In the genomic region with DNA sequence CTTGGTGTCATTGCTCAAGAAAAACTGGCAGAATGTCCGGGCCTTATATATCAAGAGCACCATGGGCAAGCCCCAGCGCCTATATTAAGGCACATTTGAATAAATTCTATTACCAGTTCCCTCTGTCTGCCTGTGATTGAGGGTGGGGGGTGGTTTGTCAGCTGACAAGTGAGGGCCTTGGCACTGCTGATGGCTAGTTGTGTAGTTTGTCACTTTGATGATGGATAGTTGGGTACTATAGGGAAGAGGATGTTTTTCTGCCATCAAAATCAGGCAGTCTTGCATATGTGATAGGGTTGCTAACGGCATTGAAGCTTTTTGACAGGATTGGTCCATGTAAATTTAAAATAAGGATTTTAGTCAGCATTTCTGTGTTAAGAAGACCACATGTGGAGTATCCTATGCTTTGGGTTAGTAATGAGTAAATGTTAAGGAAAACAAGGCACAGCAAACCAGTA, we compare ENCODE assay signal across 10 cellular contexts. TPM values are rescaled to one million over a fixed set of nuclear protein-coding genes. Genes with fewer than 3 reads are reported as not detected.
DNase-seq lines count a peak whose midpoint lies in the region; ATAC-seq, FAIRE-seq and TF ChIP-seq lines count a peak whose summit lies in the region.
"Had no signal": no experiment of that assay in that cellular context is flagged by ENCODE, and none has a peak within 500 bp of the region (broad histone marks: within the 10 kb centered on the region; RNA-seq: fewer than 3 reads in every experiment).

No MANE protein-coding gene starts in this region.

- TF ChIP-seq POLR2A in K562 (conservative IDR thresholded peaks at IDR 0.05), result no peak

- POLR2A ChIA-PET in CD4-positive, alpha-beta T cell (lab: Charles Lee), result interaction anchor here (0.6 to 1.6 kb wide), 7 partner anchors 27 to 1069 kb away, joined by 3 to 4 read pairs (median 3); no protein-coding TSS in a partner anchor
- POLR2A ChIA-PET in K562 (lab: Yijun Ruan, JAX), result interaction anchor here (0.6 to 7.6 kb wide), 14 partner anchors 12 to 266 kb away, joined by 3 to 167 read pairs (median 6); partner anchors contain the start of genes ARMC12, DEF6 and TEAD3
- POLR2A ChIA-PET in naive thymus-derived CD4-positive, alpha-beta T cell (lab: Charles Lee), result interaction anchor here (0.6 to 3.5 kb wide), 6 partner anchors 12 to 264 kb away, joined by 3 to 19 read pairs (median 4); partner anchors contain the start of gene DEF6

- no peak for ATAC-seq in CD4-positive, alpha-beta T cell (ENCODE audit: poor library complexity)
- ATAC-seq in K562 (no peak), HG02642 (IDR thresholded peaks at IDR 0.05; ENCODE audit: poor library complexity, unreplicated experiment) (no peak), GM18519 (IDR thresholded peaks at IDR 0.05; ENCODE audit: low FRiP score, unreplicated experiment) (no peak)
- ATAC-seq in naive thymus-derived CD4-positive, alpha-beta T cell, result no peak

- no peak for DNase-seq in CD4-positive, alpha-beta T cell
- DNase-seq in K562 (ENCODE audit: extremely low read depth in 1 of 4, low spot score in 3 of 4) (no peak), dermis blood vessel endothelial cell (no peak), ecto neural progenitor cell (ENCODE audit: low spot score) (no peak)
- DNase-seq in naive thymus-derived CD4-positive, alpha-beta T cell, result no peak
- DNase-seq: effector CD4-positive, alpha-beta T cell had no signal

- no peak for TF ChIP-seq CTCF in CD4-positive, alpha-beta T cell (IDR thresholded peaks at IDR 0.05)
- TF ChIP-seq CTCF in KMS-11 (conservative IDR thresholded peaks at IDR 0.05; ENCODE audit: low read depth, low read length) (no peak), K562 (IDR thresholded peaks at IDR 0.05 in 2 of 3, conservative IDR thresholded peaks at IDR 0.05 in 1 of 3; ENCODE audit: insufficient read depth in 2 of 3, low read depth in 1 of 3, low read length in 3 of 3) (no peak)

- no TSS peak for BruUV-seq in K562 (replicated peaks; lab: Mats Ljungman, UMichigan)

- in situ Hi-C loops in K562 (cut with MboI), result no loop called here

- H3K36me3 Mint-ChIP-seq in CD4-positive, alpha-beta T cell (ENCODE audit: low read depth), result peaks cover 51% of the 10 kb centered on the region
- H3K36me3 Mint-ChIP-seq in naive thymus-derived CD4-positive, alpha-beta T cell, result peaks cover 9 to 27% (median 15%) of the 10 kb centered on the region in 5 donors

- TF ChIP-seq EP300 in K562 (IDR thresholded peaks at IDR 0.05; ENCODE audit: low read length), result no peak

- peaks cover 33% of the 10 kb centered on the region for H4K20me1 ChIP-seq in KMS-11 (ENCODE audit: insufficient read depth)
- peaks cover 37% of the 10 kb centered on the region for H4K20me1 ChIP-seq in K562 (replicated peaks; ENCODE audit: control insufficient read depth, insufficient read depth, low read length)

- H3K9ac ChIP-seq in KMS-11 (peak overlapping the region; percentile 100; the same call in 1 of the 2 replicates), K562 (ENCODE audit: insufficient read depth in 1 of 2, low read depth in 2 of 2, low read length in 2 of 2) (peak overlapping the region; percentile 99 to 100; a peak in 3 of 4 replicates)

- 16% methylated on average over 3 of the region's 3 CpGs for WGBS in K562 (ENCODE audit: insufficient coverage, low coverage, missing lambda C conversion rate)

- no peaks in the 10 kb centered on the region for H3K27me3 Mint-ChIP-seq in CD4-positive, alpha-beta T cell
- no peaks in the 10 kb centered on the region for H3K27me3 Mint-ChIP-seq in naive thymus-derived CD4-positive, alpha-beta T cell

- H3K4me2 ChIP-seq in KMS-11 (peak overlapping the region; percentile 65), K562 (ENCODE audit: insufficient read depth, low read length) (peak overlapping the region; percentile 100)

- peaks cover 24% of the 10 kb centered on the region for H3K4me1 ChIP-seq in KMS-11 (ENCODE audit: low read depth, poor library complexity, severe bottlenecking)
- H3K4me1 ChIP-seq in K562 (replicated peaks in 1 of 2; ENCODE audit: control insufficient read depth in 2 of 2, insufficient read depth in 2 of 2, low read length in 2 of 2), result peaks cover 23 to 32% of the 10 kb centered on the region in 2 experiments; a peak in 4 of 5 replicates
- peaks cover 11 to 27% of the 10 kb centered on the region in 2 donors for H3K4me1 ChIP-seq in naive thymus-derived CD4-positive, alpha-beta T cell (ENCODE audit: control insufficient read depth in 2 of 2, insufficient read depth in 2 of 2, low read length in 2 of 2)

- peaks cover 42% of the 10 kb centered on the region for H3K4me1 Mint-ChIP-seq in CD4-positive, alpha-beta T cell (ENCODE audit: low read depth)
- peaks cover 25 to 56% (median 35%) of the 10 kb centered on the region in 7 donors for H3K4me1 Mint-ChIP-seq in naive thymus-derived CD4-positive, alpha-beta T cell

- H3K36me3 ChIP-seq in KMS-11 (ENCODE audit: insufficient read depth) (peaks cover 30% of the 10 kb centered on the region), K562 (ENCODE audit: control insufficient read depth, insufficient read depth, low read length) (peaks cover 72% of the 10 kb centered on the region)
- peaks cover 9 to 41% (median 19%) of the 10 kb centered on the region in 3 experiments for H3K36me3 ChIP-seq in naive thymus-derived CD4-positive, alpha-beta T cell (ENCODE audit: control insufficient read depth in 2 of 3, insufficient read depth in 3 of 3, low read length in 3 of 3)

- TF ChIP-seq RAD21 in K562 (CRISPR knock-in tag; conservative IDR thresholded peaks at IDR 0.05 in 1 of 2, IDR thresholded peaks at IDR 0.05 in 1 of 2), result no peak

- H3K4me3 ChIP-seq in KMS-11 (IDR thresholded peaks at IDR 0.05; ENCODE audit: insufficient read depth, low read depth, low read length) (no peak overlapping the region), K562 (peak overlapping the region; percentile 91)
- no peak overlapping the region for H3K4me3 ChIP-seq in naive thymus-derived CD4-positive, alpha-beta T cell (ENCODE audit: low read length)

- H3K9me3 Mint-ChIP-seq in CD4-positive, alpha-beta T cell, result no peaks in the 10 kb centered on the region
- peaks cover 0 to 2% (median 0%) of the 10 kb centered on the region in 11 donors for H3K9me3 Mint-ChIP-seq in naive thymus-derived CD4-positive, alpha-beta T cell

- no peaks in the 10 kb centered on the region for H3K9me3 ChIP-seq in CD4-positive, alpha-beta T cell (ENCODE audit: control insufficient read depth, low read length)
- 0 out of 2 replicates have a peak, but pooled peaks cover 1% of the 10 kb centered on the region for H3K9me3 ChIP-seq in K562 (replicated peaks; ENCODE audit: control insufficient read depth, insufficient read depth, low read depth, low read length)
- no peaks in the 10 kb centered on the region for H3K9me3 ChIP-seq in naive thymus-derived CD4-positive, alpha-beta T cell (ENCODE audit: control insufficient read depth in 2 of 3, low read length in 3 of 3)

- no peak overlapping the region for H3K27ac ChIP-seq in CD4-positive, alpha-beta T cell (ENCODE audit: low read depth, low read length)
- peak overlapping the region; percentile 42; the same call in 1 of the 2 replicates for H3K27ac ChIP-seq in KMS-11
- peak overlapping the region; percentile 47; the same call in 2 of the 3 replicates for H3K27ac ChIP-seq in K562 (ENCODE audit: extremely low read depth, low read depth, low read length)
- peak overlapping the region; percentile 83 for H3K27ac ChIP-seq in naive thymus-derived CD4-positive, alpha-beta T cell (ENCODE audit: low read depth, low read length)

- H3K79me2 ChIP-seq in KMS-11 (ENCODE audit: insufficient read depth, low read depth), result peaks cover 33% of the 10 kb centered on the region
- H3K79me2 ChIP-seq in K562 (ENCODE audit: control insufficient read depth, insufficient read depth, low read length), result peaks cover 44% of the 10 kb centered on the region

- H2AFZ ChIP-seq in KMS-11 (ENCODE audit: low read depth) (no peak overlapping the region), K562 (ENCODE audit: low read depth, low read length) (no peak overlapping the region)

- CTCF ChIA-PET in CD4-positive, alpha-beta T cell (lab: Charles Lee), result interaction anchor here (0.5 to 1.3 kb wide), 2 partner anchors 21 to 129 kb away, joined by 4 read pairs; no protein-coding TSS in a partner anchor
- CTCF ChIA-PET in K562 (lab: Yijun Ruan, JAX; ENCODE audit: low intra/inter-chr PET ratio), result no interaction called here
- CTCF ChIA-PET in naive thymus-derived CD4-positive, alpha-beta T cell (lab: Charles Lee), result interaction anchor here (0.6 to 1.2 kb wide), 3 partner anchors 12 to 122 kb away, joined by 4 to 7 read pairs (median 4); no protein-coding TSS in a partner anchor

- intact Hi-C loops in CD4-positive, alpha-beta T cell (cut with DNase I, micrococcal nuclease), result loop anchor here in 1 of 2 experiments (5.0 kb wide), 1 partner anchor 267 kb away; the partner anchor contains the start of gene ARMC12
- intact Hi-C loops in K562 (cut with micrococcal nuclease), result no loop called here
- intact Hi-C loops in naive thymus-derived CD4-positive, alpha-beta T cell (cut with micrococcal nuclease), result no loop called here

- H3K27ac Mint-ChIP-seq in CD4-positive, alpha-beta T cell, result peak overlapping the region; percentile 100
- peak overlapping the region; percentile 78 to 100 (median 99) for H3K27ac Mint-ChIP-seq in naive thymus-derived CD4-positive, alpha-beta T cell

- H3K27me3 ChIP-seq in CD4-positive, alpha-beta T cell (ENCODE audit: control insufficient read depth, insufficient read depth, low read length), result no peaks in the 10 kb centered on the region
- H3K27me3 ChIP-seq in KMS-11 (ENCODE audit: insufficient read depth, low read depth) (no peaks in the 10 kb centered on the region; the same call in 1 of the 2 replicates), K562 (ENCODE audit: control insufficient read depth in 2 of 2, insufficient read depth in 2 of 2, low read length in 2 of 2) (no peaks in the 10 kb centered on the region; a peak in 1 of 5 replicates)
- H3K27me3 ChIP-seq in naive thymus-derived CD4-positive, alpha-beta T cell (ENCODE audit: control insufficient read depth in 2 of 2, insufficient read depth in 2 of 2, low read length in 2 of 2), result no peaks in the 10 kb centered on the region

- no peaks in the 10 kb centered on the region for H3K9me1 ChIP-seq in K562 (ENCODE audit: control insufficient read depth, insufficient read depth, low read length)

- no peak for FAIRE-seq in K562 (lab: Jason Lieb, UNC)

- H3K4me3 Mint-ChIP-seq in CD4-positive, alpha-beta T cell, result peak overlapping the region; percentile 99
- peak overlapping the region; percentile 85 to 99 (median 98) for H3K4me3 Mint-ChIP-seq in naive thymus-derived CD4-positive, alpha-beta T cell

RNA-seq across cellular contexts. Expression of gene RPL10A, which starts 2.5 kb away (rescaled TPM):
- 1,000 to 10,000 TPM; 2,453 to 2,464 TPM for total RNA-seq in CD4-positive, alpha-beta T cell
- 362 and 601 TPM in 2 replicates for total RNA-seq in K562 (2011; cell fraction: chromatin; rRNA removed; ENCODE audit: low replicate concordance)
- 935 and 968 TPM in 2 replicates for total RNA-seq in K562 (2011; cell fraction: nucleolus; rRNA removed)
- 800 and 1,320 TPM in 2 replicates for total RNA-seq in K562 (2011; cell fraction: nucleoplasm; rRNA removed)
- 2,223 and 2,318 TPM in 2 replicates for total RNA-seq in K562 (2014; rRNA removed)
- total RNA-seq in K562 (2014; rRNA removed; fragmentation: Illumina TruSeq; extraction: Trizol), result 1,978 and 2,020 TPM in 2 replicates
- total RNA-seq in K562 (2015; rRNA removed; fragmentation: Illumina TruSeq; extraction: Trizol), result 1,939 and 1,940 TPM in 2 replicates
- total RNA-seq in K562 (2021), result 1,856 and 1,978 TPM in 2 replicates
- 3,124 and 3,130 TPM in 2 replicates for polyA plus RNA-seq in K562 (2011; rRNA removed)
- polyA plus RNA-seq in K562 (2011; cell fraction: cytosol; rRNA removed), result 2,866 and 3,308 TPM in 2 replicates
- polyA plus RNA-seq in K562 (2011; cell fraction: nucleus; rRNA removed), result 2,021 and 2,231 TPM in 2 replicates
- polyA plus RNA-seq in K562 (2012), result 2,102 and 3,298 TPM in 2 replicates
- 2,585 and 3,193 TPM in 2 replicates for polyA plus RNA-seq in K562 (2014; fragmentation: Illumina TruSeq; extraction: Trizol)
- polyA plus RNA-seq in K562 (2014; fragmentation: Nextera tagmentation; extraction: Ambion mirVana), result 1,000 to 10,000 TPM; 1,589 to 2,116 TPM
- polyA plus RNA-seq in K562 (2014; rRNA removed), result 2,844 and 3,237 TPM in 2 replicates
- polyA minus RNA-seq in K562 (2011; rRNA and poly(A)+ RNA removed), result 1,756 and 1,900 TPM in 2 replicates
- polyA minus RNA-seq in K562 (2011; cell fraction: cytosol; rRNA and poly(A)+ RNA removed), result 874 and 913 TPM in 2 replicates
- polyA minus RNA-seq in K562 (2011; cell fraction: nucleus; rRNA and poly(A)+ RNA removed), result 342 and 506 TPM in 2 replicates
- 1,000 to 10,000 TPM; 1,380 to 2,381 (median 2,302) TPM for total RNA-seq in naive thymus-derived CD4-positive, alpha-beta T cell
- 1,000 to 10,000 TPM; 1,203 to 1,279 TPM for polyA plus RNA-seq in naive thymus-derived CD4-positive, alpha-beta T cell
- total RNA-seq in dermis blood vessel endothelial cell, result 1,962 and 2,039 TPM in 2 replicates

RNA-seq across cellular contexts. Expression of gene FANCE, which starts 18.6 kb away (rescaled TPM):
- 1 to 10 TPM; 1.6 to 1.7 TPM for total RNA-seq in CD4-positive, alpha-beta T cell
- 16.1 and 26.5 TPM in 2 replicates for total RNA-seq in K562 (2011; cell fraction: chromatin; rRNA removed; ENCODE audit: low replicate concordance)
- 19.5 and 21.1 TPM in 2 replicates for total RNA-seq in K562 (2011; cell fraction: nucleolus; rRNA removed)
- total RNA-seq in K562 (2011; cell fraction: nucleoplasm; rRNA removed), result 16.1 and 16.4 TPM in 2 replicates
- total RNA-seq in K562 (2014; rRNA removed) (26.7 and 30.2 TPM in 2 replicates), K562 (2014; rRNA removed; fragmentation: Illumina TruSeq; extraction: Trizol) (16.1 and 16.8 TPM in 2 replicates), K562 (2015; rRNA removed; fragmentation: Illumina TruSeq; extraction: Trizol) (14.5 and 14.8 TPM in 2 replicates), K562 (2021) (23.7 and 26.1 TPM in 2 replicates), dermis blood vessel endothelial cell (14.5 and 18.0 TPM in 2 replicates)
- polyA plus RNA-seq in K562 (2011; rRNA removed) (17.0 and 20.4 TPM in 2 replicates), K562 (2014; fragmentation: Illumina TruSeq; extraction: Trizol) (17.3 and 18.3 TPM in 2 replicates), K562 (2014; fragmentation: Nextera tagmentation; extraction: Ambion mirVana) (1 to 10 TPM; 5.7 to 5.9 TPM), K562 (2014; rRNA removed) (17.2 and 20.4 TPM in 2 replicates)
- 19.3 and 22.3 TPM in 2 replicates for polyA plus RNA-seq in K562 (2011; cell fraction: cytosol; rRNA removed)
- 18.2 and 22.0 TPM in 2 replicates for polyA plus RNA-seq in K562 (2011; cell fraction: nucleus; rRNA removed)
- 13.1 and 18.0 TPM in 2 replicates for polyA plus RNA-seq in K562 (2012)
- 14.5 and 16.4 TPM in 2 replicates for polyA minus RNA-seq in K562 (2011; rRNA and poly(A)+ RNA removed)
- polyA minus RNA-seq in K562 (2011; cell fraction: cytosol; rRNA and poly(A)+ RNA removed), result 12.4 and 15.0 TPM in 2 replicates
- 4.8 and 6.6 TPM in 2 replicates for polyA minus RNA-seq in K562 (2011; cell fraction: nucleus; rRNA and poly(A)+ RNA removed)
- total RNA-seq in naive thymus-derived CD4-positive, alpha-beta T cell, result 10 to 100 TPM in 1 of 5 experiments, 1 to 10 TPM in 4; 3.1 to 12.0 (median 6.4) TPM
- polyA plus RNA-seq in naive thymus-derived CD4-positive, alpha-beta T cell, result 1 to 10 TPM; 3.4 to 7.5 TPM

RNA-seq across cellular contexts. Expression of gene TEAD3, which starts 26.2 kb away (rescaled TPM):
- total RNA-seq in CD4-positive, alpha-beta T cell, result under 1 TPM in 1 of 2 experiments, not detected in 1; 0.11 TPM
- total RNA-seq in K562 (2011; cell fraction: chromatin; rRNA removed; ENCODE audit: low replicate concordance), result 5.1 and 14.6 TPM in 2 replicates
- total RNA-seq in K562 (2011; cell fraction: nucleolus; rRNA removed), result 7.1 and 9.2 TPM in 2 replicates
- total RNA-seq in K562 (2011; cell fraction: nucleoplasm; rRNA removed), result 7.1 and 8.4 TPM in 2 replicates
- total RNA-seq in K562 (2014; rRNA removed), result 4.9 and 5.8 TPM in 2 replicates
- 2.4 and 3.1 TPM in 2 replicates for total RNA-seq in K562 (2014; rRNA removed; fragmentation: Illumina TruSeq; extraction: Trizol)
- total RNA-seq in K562 (2015; rRNA removed; fragmentation: Illumina TruSeq; extraction: Trizol), result 3.0 and 3.3 TPM in 2 replicates
- total RNA-seq in K562 (2021), result 12.6 and 13.2 TPM in 2 replicates
- 3.3 and 7.0 TPM in 2 replicates for polyA plus RNA-seq in K562 (2011; rRNA removed)
- 5.2 and 5.3 TPM in 2 replicates for polyA plus RNA-seq in K562 (2011; cell fraction: cytosol; rRNA removed)
- 13.9 and 18.4 TPM in 2 replicates for polyA plus RNA-seq in K562 (2011; cell fraction: nucleus; rRNA removed)
- polyA plus RNA-seq in K562 (2012), result 7.7 and 10.0 TPM in 2 replicates
- polyA plus RNA-seq in K562 (2014; fragmentation: Illumina TruSeq; extraction: Trizol), result 11.1 and 13.6 TPM in 2 replicates
- under 1 TPM; 0.63 to 0.92 TPM for polyA plus RNA-seq in K562 (2014; fragmentation: Nextera tagmentation; extraction: Ambion mirVana)
- 6.7 and 8.2 TPM in 2 replicates for polyA plus RNA-seq in K562 (2014; rRNA removed)
- 1.9 TPM in 2 replicates for polyA minus RNA-seq in K562 (2011; rRNA and poly(A)+ RNA removed)
- 1.7 and 4.2 TPM in 2 replicates for polyA minus RNA-seq in K562 (2011; cell fraction: cytosol; rRNA and poly(A)+ RNA removed)
- polyA minus RNA-seq in K562 (2011; cell fraction: nucleus; rRNA and poly(A)+ RNA removed), result 2.4 and 3.2 TPM in 2 replicates
- total RNA-seq in naive thymus-derived CD4-positive, alpha-beta T cell, result under 1 TPM in 3 of 5 experiments, not detected in 2; 0.16 to 0.27 (median 0.24) TPM
- under 1 TPM in 1 of 2 donors, not detected in 1; 0.10 TPM for polyA plus RNA-seq in naive thymus-derived CD4-positive, alpha-beta T cell
- total RNA-seq in dermis blood vessel endothelial cell, result 0.33 and 0.68 TPM in 2 replicates

RNA-seq across cellular contexts. Expression of gene TULP1, which starts 42.0 kb away (rescaled TPM):
- not detected for total RNA-seq in CD4-positive, alpha-beta T cell
- not detected in 2 replicates for total RNA-seq in K562 (2011; cell fraction: chromatin; rRNA removed; ENCODE audit: low replicate concordance)
- total RNA-seq in K562 (2011; cell fraction: nucleolus; rRNA removed), result not detected in 2 replicates
- total RNA-seq in K562 (2011; cell fraction: nucleoplasm; rRNA removed), result not detected in 2 replicates
- total RNA-seq in K562 (2014; rRNA removed), result 0.16 TPM in 1 of 2 replicates, not detected in the other
- total RNA-seq in K562 (2014; rRNA removed; fragmentation: Illumina TruSeq; extraction: Trizol), result not detected in 2 replicates
- total RNA-seq in K562 (2015; rRNA removed; fragmentation: Illumina TruSeq; extraction: Trizol), result not detected in 2 replicates
- 0.09 TPM in 2 replicates for total RNA-seq in K562 (2021)
- 0.05 TPM in 1 of 2 replicates, not detected in the other for polyA plus RNA-seq in K562 (2011; rRNA removed)
- 0.07 TPM in 1 of 2 replicates, not detected in the other for polyA plus RNA-seq in K562 (2011; cell fraction: cytosol; rRNA removed)
- 0.06 and 0.09 TPM in 2 replicates for polyA plus RNA-seq in K562 (2011; cell fraction: nucleus; rRNA removed)
- polyA plus RNA-seq in K562 (2012), result 0.06 and 0.17 TPM in 2 replicates
- polyA plus RNA-seq in K562 (2014; fragmentation: Illumina TruSeq; extraction: Trizol), result 0.10 TPM in 1 of 2 replicates, not detected in the other
- under 1 TPM in 1 of 2 experiments, not detected in 1; 0.06 TPM for polyA plus RNA-seq in K562 (2014; fragmentation: Nextera tagmentation; extraction: Ambion mirVana)
- 0.17 TPM in 1 of 2 replicates, not detected in the other for polyA plus RNA-seq in K562 (2014; rRNA removed)
- not detected in 2 replicates for polyA minus RNA-seq in K562 (2011; rRNA and poly(A)+ RNA removed)
- not detected in 2 replicates for polyA minus RNA-seq in K562 (2011; cell fraction: cytosol; rRNA and poly(A)+ RNA removed)
- 0.11 TPM in 1 of 2 replicates, not detected in the other for polyA minus RNA-seq in K562 (2011; cell fraction: nucleus; rRNA and poly(A)+ RNA removed)
- not detected for total RNA-seq in naive thymus-derived CD4-positive, alpha-beta T cell
- not detected for polyA plus RNA-seq in naive thymus-derived CD4-positive, alpha-beta T cell
- total RNA-seq in dermis blood vessel endothelial cell, result not detected in 2 replicates
- total RNA-seq: T-helper 1 cell treated with Interleukin-12 subunit alpha and Interleukin-12 subunit beta and Interleukin-4 antibody, amounts not matched to agents 30 ng/mL and 1 ng/mL, for 36 hours had no signal
